5 cellular contexts compared by ENCODE assay signal in genomic region chr20:29419378-29419777, GRCh38.
"Had no signal": no experiment of that assay in that cellular context is flagged by ENCODE, and none has a peak within 500 bp of the region (broad histone marks: within the 10 kb centered on the region; RNA-seq: fewer than 3 reads in every experiment).

No MANE protein-coding gene starts in this region.

- H3K4me3 Mint-ChIP-seq: GM23338, H9 had no signal

- H3K4me1 Mint-ChIP-seq: GM23338, H9 had no signal

- DNase-seq: H9, HCEC 1CT, IMR-90 had no signal

- H3K27ac Mint-ChIP-seq: GM23338, H9 had no signal

- H3K4me3 ChIP-seq: GM23338, K562 had no signal

- ATAC-seq: GM23338, K562 had no signal
